In the genomic region with DNA sequence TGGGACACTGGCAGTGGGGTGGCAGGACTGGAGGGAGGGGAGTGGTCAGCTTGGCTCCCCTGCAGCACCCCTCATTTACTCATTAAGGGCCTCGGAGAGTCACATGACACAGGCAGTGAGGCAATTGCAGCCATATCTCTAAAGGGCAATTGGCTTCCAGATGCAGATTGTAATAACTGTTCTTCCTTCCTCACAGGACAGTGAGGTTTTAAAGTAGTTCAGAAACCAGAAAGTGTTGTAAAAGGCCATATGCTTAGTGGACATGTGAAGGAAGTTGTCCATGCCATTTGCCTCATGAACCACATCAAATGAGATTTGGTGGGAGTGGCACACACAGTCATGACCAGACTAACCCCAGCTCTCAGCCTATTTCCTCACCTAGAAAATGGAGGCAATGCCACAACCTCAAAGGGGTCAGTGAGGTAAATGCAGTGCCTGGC, we compare ENCODE assay signal across 1 cellular context.
TF ChIP-seq lines count a peak whose summit lies in the region.

No MANE protein-coding gene starts in this region.

TF ChIP-seq in endothelial cell of umbilical vein, 7 proteins besides CTCF, POLR2A, EP300 and RAD21:
- TF ChIP-seq FOS (IDR thresholded peaks at IDR 0.05; ENCODE audit: borderline replicate concordance, insufficient read depth, low read length): no peak
- no peak for TF ChIP-seq GATA2 (IDR thresholded peaks at IDR 0.05; ENCODE audit: insufficient read depth, insufficient read length, low read depth, low read length)
- no peak for TF ChIP-seq POLR2AphosphoS5 (IDR thresholded peaks at IDR 0.05; ENCODE audit: insufficient read depth, low read depth, low read length)
- no peak for TF ChIP-seq EZH2 (IDR thresholded peaks at IDR 0.05; ENCODE audit: borderline replicate concordance, low read depth, low read length, severe bottlenecking)
- no peak for TF ChIP-seq MYC (IDR thresholded peaks at IDR 0.05; ENCODE audit: low read depth, low read length)
- TF ChIP-seq, protein P1, sequence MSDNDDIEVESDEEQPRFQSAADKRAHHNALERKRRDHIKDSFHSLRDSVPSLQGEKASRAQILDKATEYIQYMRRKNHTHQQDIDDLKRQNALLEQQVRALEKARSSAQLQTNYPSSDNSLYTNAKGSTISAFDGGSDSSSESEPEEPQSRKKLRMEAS (IDR thresholded peaks at IDR 0.05; ENCODE audit: insufficient read depth, insufficient read length): no peak
- TF ChIP-seq JUN (IDR thresholded peaks at IDR 0.05; ENCODE audit: borderline replicate concordance, insufficient read depth, insufficient read length, low read depth): no peak
TF ChIP-seq in endothelial cell of umbilical vein: peak in this region for 0.
